In genomic region chr12:124764451-124764850, GRCh38 we compare ENCODE assay signal across 9 cellular contexts.
DNase-seq lines count a peak whose midpoint lies in the region; FAIRE-seq and TF ChIP-seq lines count a peak whose summit lies in the region.
"Had no signal": no experiment of that assay in that cellular context is flagged by ENCODE, and none has a peak within 500 bp of the region (broad histone marks: within the 10 kb centered on the region; RNA-seq: fewer than 3 reads in every experiment).

No MANE protein-coding gene starts in this region.

- H3K27ac Mint-ChIP-seq in activated T-helper 2 cell treated with anti-CD3 and anti-CD28 coated beads, Interferon-gamma antibody, Interleukin-2, Interleukin-4, amounts not matched to agents 10 μg/mL and 5 μg/mL and 100 μg/mL, durations not matched to agents 14 hours and 24 hours and 36 hours: no peak overlapping the region

- H3K4me3 ChIP-seq in ACC112 (ENCODE audit: low read depth, low read length): no peak overlapping the region

- peaks cover 3% of the 10 kb centered on the region for H3K36me3 Mint-ChIP-seq in activated T-helper 2 cell treated with anti-CD3 and anti-CD28 coated beads, Interferon-gamma antibody, Interleukin-2, Interleukin-4, amounts not matched to agents 10 μg/mL and 5 μg/mL and 100 μg/mL, durations not matched to agents 14 hours and 24 hours and 36 hours (ENCODE audit: low read depth)

- peaks cover 18% of the 10 kb centered on the region for H3K27me3 Mint-ChIP-seq in activated T-helper 2 cell treated with anti-CD3 and anti-CD28 coated beads, Interferon-gamma antibody, Interleukin-2, Interleukin-4, amounts not matched to agents 10 μg/mL and 5 μg/mL and 100 μg/mL, durations not matched to agents 14 hours and 24 hours and 36 hours (ENCODE audit: low read depth)

- no peaks in the 10 kb centered on the region for H3K36me3 ChIP-seq in ACC112 (ENCODE audit: insufficient read depth, low read length)

- no peak overlapping the region for H2AFZ ChIP-seq in ACC112 (ENCODE audit: low read length, unreplicated experiment)

- no peaks in the 10 kb centered on the region for H3K27me3 ChIP-seq in ACC112 (ENCODE audit: insufficient read depth, low read length)

- peak overlapping the region; percentile 70 for H3K27ac ChIP-seq in ACC112 (ENCODE audit: low read depth, low read length)
- H3K27ac ChIP-seq: epithelial cell of prostate had no signal

- peaks cover 32% of the 10 kb centered on the region for H3K4me1 Mint-ChIP-seq in activated T-helper 2 cell treated with anti-CD3 and anti-CD28 coated beads, Interferon-gamma antibody, Interleukin-2, Interleukin-4, amounts not matched to agents 10 μg/mL and 5 μg/mL and 100 μg/mL, durations not matched to agents 14 hours and 24 hours and 36 hours (ENCODE audit: low read depth)

- TF ChIP-seq CTCF in GM12874 (IDR thresholded peaks at IDR 0.05; ENCODE audit: insufficient read depth, low read depth, low read length): peak; percentile 69

- H3K4me1 ChIP-seq in ACC112 (ENCODE audit: control insufficient read depth, insufficient read depth, low read length, unreplicated experiment): peaks cover 9% of the 10 kb centered on the region

- no peak for FAIRE-seq in frontal cortex (lab: Jason Lieb, UNC)

- H3K9me3 Mint-ChIP-seq in activated T-helper 2 cell treated with anti-CD3 and anti-CD28 coated beads, Interferon-gamma antibody, Interleukin-2, Interleukin-4, amounts not matched to agents 10 μg/mL and 5 μg/mL and 100 μg/mL, durations not matched to agents 14 hours and 24 hours and 36 hours: peaks cover 28% of the 10 kb centered on the region

- intact Hi-C loops in activated T-helper 2 cell treated with anti-CD3 and anti-CD28 coated beads, Interferon-gamma antibody, Interleukin-2, Interleukin-4, amounts not matched to agents 10 μg/mL and 5 μg/mL and 100 μg/mL, durations not matched to agents 14 hours and 24 hours and 36 hours (cut with micrococcal nuclease): no loop called here

- H3K79me2 ChIP-seq in ACC112 (ENCODE audit: control insufficient read depth, insufficient read depth, low read length, unreplicated experiment): no peaks in the 10 kb centered on the region

- DNase-seq in SK-N-DZ (ENCODE audit: low spot score) (peak; percentile 52), fibroblast of gingiva (ENCODE audit: low read depth) (peak; percentile 89), renal cortical epithelial cell (ENCODE audit: low read depth) (peak; percentile 66), frontal cortex (ENCODE audit: low spot score in 2 of 2) (no peak), NCI-H1436 treated with DMSO at 0.1 percent for 48 hours (lab: John Stamatoyannopoulos, UW) (no peak)
- no peak for DNase-seq in activated T-helper 2 cell treated with anti-CD3 and anti-CD28 coated beads, Interferon-gamma antibody, Interleukin-2, Interleukin-4, amounts not matched to agents 10 μg/mL and 5 μg/mL and 100 μg/mL, durations not matched to agents 14 hours and 24 hours and 36 hours (ENCODE audit: low spot score)

- no peak overlapping the region for H3K4me3 Mint-ChIP-seq in activated T-helper 2 cell treated with anti-CD3 and anti-CD28 coated beads, Interferon-gamma antibody, Interleukin-2, Interleukin-4, amounts not matched to agents 10 μg/mL and 5 μg/mL and 100 μg/mL, durations not matched to agents 14 hours and 24 hours and 36 hours (ENCODE audit: low read depth)

Comparison
In these comparisons a context has a peak if more than half of its experiments do, and no peak if none do; other contexts are left out.
1. DNase-seq: peak in SK-N-DZ (single experiment), fibroblast of gingiva (single experiment) and renal cortical epithelial cell (single experiment); none in activated T-helper 2 cell treated with anti-CD3 and anti-CD28 coated beads, Interferon-gamma antibody, Interleukin-2, Interleukin-4, amounts not matched to agents 10 μg/mL and 5 μg/mL and 100 μg/mL, durations not matched to agents 14 hours and 24 hours and 36 hours (single experiment), frontal cortex (0 of 2) and NCI-H1436 treated with DMSO at 0.1 percent for 48 hours (single experiment).